ENCODE assay signal across 14 cellular contexts in the genomic region with DNA sequence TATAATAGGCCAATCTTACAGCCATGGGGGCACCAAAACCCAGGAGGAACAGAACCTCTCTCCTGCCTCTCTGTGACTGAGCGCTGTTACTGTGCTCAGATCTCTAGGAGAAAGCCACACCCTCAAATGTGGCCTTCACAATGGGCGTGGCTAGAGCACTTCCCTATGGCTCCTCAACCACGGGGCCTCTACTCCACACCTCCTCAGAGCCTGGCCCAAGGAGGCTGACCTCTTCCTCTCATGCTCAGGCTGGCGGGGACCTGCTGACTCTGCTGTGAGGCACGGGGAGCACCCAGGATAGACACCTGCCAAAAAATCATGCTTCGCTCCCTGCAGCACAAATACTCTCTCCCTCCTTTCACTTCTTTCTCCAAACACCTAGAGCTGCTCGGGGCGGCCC. TPM values are rescaled to one million over a fixed set of nuclear protein-coding genes. Genes with fewer than 3 reads are reported as not detected.
DNase-seq lines count a peak whose midpoint lies in the region; ATAC-seq and TF ChIP-seq lines count a peak whose summit lies in the region.
"Had no signal": no experiment of that assay in that cellular context is flagged by ENCODE, and none has a peak within 500 bp of the region (broad histone marks: within the 10 kb centered on the region; RNA-seq: fewer than 3 reads in every experiment).

No MANE protein-coding gene starts in this region.

- intact Hi-C loops in Right ventricle myocardium inferior (cut with DNase I) = no loop called here

- no peak overlapping the region for H3K4me3 ChIP-seq in right atrium auricular region
- no peak overlapping the region for H3K4me3 ChIP-seq in gastroesophageal sphincter
- H3K4me3 ChIP-seq in upper lobe of left lung = no peak overlapping the region
- no peak overlapping the region for H3K4me3 ChIP-seq in MG63
- H3K4me3 ChIP-seq: heart left ventricle, ovary had no signal

- H3K27me3 ChIP-seq in right atrium auricular region = no peaks in the 10 kb centered on the region
- H3K27me3 ChIP-seq in gastroesophageal sphincter = no peaks in the 10 kb centered on the region
- H3K27me3 ChIP-seq in upper lobe of left lung = no peaks in the 10 kb centered on the region
- no peaks in the 10 kb centered on the region for H3K27me3 ChIP-seq in MG63
- H3K27me3 ChIP-seq: heart left ventricle, ovary had no signal

- H3K27ac ChIP-seq in right atrium auricular region = no peak overlapping the region
- no peak overlapping the region for H3K27ac ChIP-seq in gastroesophageal sphincter
- H3K27ac ChIP-seq in upper lobe of left lung = no peak overlapping the region
- H3K27ac ChIP-seq: heart left ventricle, ovary had no signal

- peaks cover 0 to 14% of the 10 kb centered on the region in 2 donors for H3K4me1 ChIP-seq in right atrium auricular region
- H3K4me1 ChIP-seq in gastroesophageal sphincter = peaks cover 0 to 7% (median 0%) of the 10 kb centered on the region in 3 donors
- H3K4me1 ChIP-seq in upper lobe of left lung = peaks cover 0 to 5% (median 0%) of the 10 kb centered on the region in 4 donors

- TF ChIP-seq EP300 in gastroesophageal sphincter (IDR thresholded peaks at IDR 0.05) = no peak
- TF ChIP-seq EP300 in upper lobe of left lung (IDR thresholded peaks at IDR 0.05) = no peak

- H3K36me3 ChIP-seq in right atrium auricular region (no peaks in the 10 kb centered on the region), gastroesophageal sphincter (peaks cover 0 to 23% of the 10 kb centered on the region in 2 donors), upper lobe of left lung (peaks cover 0 to 3% (median 0%) of the 10 kb centered on the region in 4 donors), MG63 (no peaks in the 10 kb centered on the region)
- H3K36me3 ChIP-seq: ovary had no signal

- ATAC-seq in Right ventricle myocardium inferior (peak; percentile 33), gastroesophageal sphincter (peak; percentile 39), upper lobe of left lung (ENCODE audit: low FRiP score in 2 of 2) (peak; percentile 39 to 75)
- ATAC-seq: activated T-helper 17 cell treated with anti-CD3 and anti-CD28 coated beads, Interleukin-2, amount 50 U/mL, for 72 hours had no signal

- TF ChIP-seq POLR2A in gastroesophageal sphincter (IDR thresholded peaks at IDR 0.05) (no peak), upper lobe of left lung (IDR thresholded peaks at IDR 0.05) (no peak)

- no peak for DNase-seq in Right ventricle myocardium inferior (ENCODE audit: missing footprints)
- no peak for DNase-seq in right atrium auricular region (ENCODE audit: low spot score)
- peak; percentile 26 for DNase-seq in RPMI8226
- DNase-seq in upper lobe of left lung = peak in 1 of 2 donors; percentile 67
- no peak for DNase-seq in activated CD4-positive, alpha-beta T cell treated with anti-CD3 and anti-CD28 coated beads for 4 hours
- DNase-seq in RKO (ENCODE audit: low spot score) = no peak
- no peak for DNase-seq in MG63
- DNase-seq: HFFc6, mammary epithelial cell, NCI-H2029 treated with DMSO at 0.1 percent for 48 hours, ovary had no signal

- H3K9me3 ChIP-seq in right atrium auricular region (no peaks in the 10 kb centered on the region), gastroesophageal sphincter (no peaks in the 10 kb centered on the region), upper lobe of left lung (no peaks in the 10 kb centered on the region), MG63 (no peaks in the 10 kb centered on the region)
- H3K9me3 ChIP-seq: heart left ventricle, ovary had no signal

- TF ChIP-seq CTCF in right atrium auricular region (IDR thresholded peaks at IDR 0.05) = no peak
- TF ChIP-seq CTCF in gastroesophageal sphincter (IDR thresholded peaks at IDR 0.05) = no peak
- no peak for TF ChIP-seq CTCF in upper lobe of left lung (IDR thresholded peaks at IDR 0.05)

- 50 to 67% methylated on average over 1 to 2 of the region's 8 CpGs for WGBS in gastroesophageal sphincter (ENCODE audit: low coverage in 1 of 2), 2 donors
- WGBS in upper lobe of left lung, 2 donors = 69 to 78% methylated on average over 8 of the region's 8 CpGs

RNA-seq across cellular contexts. Expression of a gene that starts 41.0 kb away (rescaled TPM):
- total RNA-seq in Right ventricle myocardium inferior = 102 TPM
- total RNA-seq in right atrium auricular region = 100 to 1,000 TPM; 120 to 128 TPM
- total RNA-seq in gastroesophageal sphincter = 100 to 1,000 TPM; 150 to 188 (median 175) TPM
- total RNA-seq in upper lobe of left lung = 100 to 1,000 TPM in 5 of 6 donors, 10 to 100 TPM in 1; 99.9 to 179 (median 112) TPM
- total RNA-seq in MG63 (2014; rRNA removed; shearing (Covaris generic); ENCODE audit: low replicate concordance) = 165 and 220 TPM in 2 replicates
